Comparison of ENCODE assay signal across 10 cellular contexts in genomic region chr16:83744521-83744981, GRCh38.
DNase-seq lines count a peak whose midpoint lies in the region; ATAC-seq and TF ChIP-seq lines count a peak whose summit lies in the region.
"Had no signal": no experiment of that assay in that cellular context is flagged by ENCODE, and none has a peak within 500 bp of the region (broad histone marks: within the 10 kb centered on the region; RNA-seq: fewer than 3 reads in every experiment).

No MANE protein-coding gene starts in this region.

- DNase-seq in AG20443 (ENCODE audit: low spot score): peak; percentile 78
- peak in 34 of 61 donors; percentile 6 to 70 (median 22) for DNase-seq in caudate nucleus (lab: John Stamatoyannopoulos, UW)
- no peak for DNase-seq in activated T-helper 1 cell treated with anti-CD3 and anti-CD28 coated beads, Interleukin-12 subunit alpha, Interleukin-12 subunit beta, Interleukin-2, Interleukin-4 antibody, amounts not matched to agents 30 ng/mL and 10 ng/mL and 1 ng/mL, durations not matched to agents 14 hours and 24 hours and 36 hours (ENCODE audit: low spot score)
- no peak for DNase-seq in colonic mucosa
- DNase-seq in Caco-2: no peak
- DNase-seq: CD8-positive, alpha-beta memory T cell had no signal

- intact Hi-C loops in activated T-helper 1 cell treated with anti-CD3 and anti-CD28 coated beads, Interleukin-12 subunit alpha, Interleukin-12 subunit beta, Interleukin-2, Interleukin-4 antibody, amounts not matched to agents 30 ng/mL and 10 ng/mL and 1 ng/mL, durations not matched to agents 14 hours and 24 hours and 36 hours (cut with micrococcal nuclease): no loop called here
- intact Hi-C loops in colonic mucosa (cut with DNase I): no loop called here
- intact Hi-C loops in Caco-2 (cut with micrococcal nuclease; ENCODE audit: unreplicated experiment): no loop called here

- ATAC-seq in HG03060 (IDR thresholded peaks at IDR 0.05; ENCODE audit: low read depth, unreplicated experiment): peak; percentile 65
- ATAC-seq in GM18519 (IDR thresholded peaks at IDR 0.05; ENCODE audit: low FRiP score, unreplicated experiment): no peak

- no peak overlapping the region for H3K4me3 Mint-ChIP-seq in activated T-helper 1 cell treated with anti-CD3 and anti-CD28 coated beads, Interleukin-12 subunit alpha, Interleukin-12 subunit beta, Interleukin-2, Interleukin-4 antibody, amounts not matched to agents 30 ng/mL and 10 ng/mL and 1 ng/mL, durations not matched to agents 14 hours and 24 hours and 36 hours
- no peak overlapping the region for H3K4me3 Mint-ChIP-seq in Caco-2 (ENCODE audit: unreplicated experiment)
- H3K4me3 Mint-ChIP-seq: activated naive CD4-positive, alpha-beta T cell treated with anti-CD3 and anti-CD28 coated beads, Interleukin-2, amount 50 U/mL, for 24 hours; CD8-positive, alpha-beta memory T cell had no signal

- TF ChIP-seq CTCF in colonic mucosa (IDR thresholded peaks at IDR 0.05) (no peak), Caco-2 (IDR thresholded peaks at IDR 0.05; ENCODE audit: insufficient read depth in 1 of 2, low read depth in 1 of 2, low read length in 1 of 2, severe bottlenecking in 1 of 2, unreplicated experiment in 1 of 2) (no peak)

- POLR2A ChIA-PET in Caco-2 (lab: Charles Lee): no interaction called here

- no peaks in the 10 kb centered on the region for H3K9me3 Mint-ChIP-seq in activated T-helper 1 cell treated with anti-CD3 and anti-CD28 coated beads, Interleukin-12 subunit alpha, Interleukin-12 subunit beta, Interleukin-2, Interleukin-4 antibody, amounts not matched to agents 30 ng/mL and 10 ng/mL and 1 ng/mL, durations not matched to agents 14 hours and 24 hours and 36 hours
- no peaks in the 10 kb centered on the region for H3K9me3 Mint-ChIP-seq in Caco-2 (ENCODE audit: unreplicated experiment)
- H3K9me3 Mint-ChIP-seq: activated naive CD4-positive, alpha-beta T cell treated with anti-CD3 and anti-CD28 coated beads, Interleukin-2, amount 50 U/mL, for 24 hours; CD8-positive, alpha-beta memory T cell had no signal

- no peak overlapping the region for H3K9ac ChIP-seq in colonic mucosa (ENCODE audit: low read depth in 2 of 2, low read length in 2 of 2)

- H3K4me1 Mint-ChIP-seq in activated T-helper 1 cell treated with anti-CD3 and anti-CD28 coated beads, Interleukin-12 subunit alpha, Interleukin-12 subunit beta, Interleukin-2, Interleukin-4 antibody, amounts not matched to agents 30 ng/mL and 10 ng/mL and 1 ng/mL, durations not matched to agents 14 hours and 24 hours and 36 hours (ENCODE audit: low read depth): no peaks in the 10 kb centered on the region
- H3K4me1 Mint-ChIP-seq in Caco-2 (ENCODE audit: low read depth, unreplicated experiment): no peaks in the 10 kb centered on the region
- H3K4me1 Mint-ChIP-seq: activated naive CD4-positive, alpha-beta T cell treated with anti-CD3 and anti-CD28 coated beads, Interleukin-2, amount 50 U/mL, for 24 hours; CD8-positive, alpha-beta memory T cell had no signal

- 54 to 65% methylated on average over 4 to 7 of the region's 9 CpGs for WGBS in mesodermal cell (ENCODE audit: insufficient coverage in 2 of 2), 2 experiments

- H3K4me1 ChIP-seq in mesodermal cell (ENCODE audit: control insufficient read depth, insufficient read depth, low read length, poor library complexity, severe bottlenecking): peaks cover 8% of the 10 kb centered on the region
- H3K4me1 ChIP-seq in colonic mucosa: no peaks in the 10 kb centered on the region
- no peaks in the 10 kb centered on the region for H3K4me1 ChIP-seq in Caco-2

- H3K36me3 ChIP-seq in mesodermal cell (ENCODE audit: control insufficient read depth, insufficient read depth, low read length) (no peaks in the 10 kb centered on the region), colonic mucosa (no peaks in the 10 kb centered on the region), Caco-2 (ENCODE audit: control insufficient read depth, insufficient read depth, low read length) (no peaks in the 10 kb centered on the region)

- H3K27ac Mint-ChIP-seq in activated T-helper 1 cell treated with anti-CD3 and anti-CD28 coated beads, Interleukin-12 subunit alpha, Interleukin-12 subunit beta, Interleukin-2, Interleukin-4 antibody, amounts not matched to agents 30 ng/mL and 10 ng/mL and 1 ng/mL, durations not matched to agents 14 hours and 24 hours and 36 hours: no peak overlapping the region
- no peak overlapping the region for H3K27ac Mint-ChIP-seq in Caco-2 (ENCODE audit: unreplicated experiment)
- H3K27ac Mint-ChIP-seq: activated naive CD4-positive, alpha-beta T cell treated with anti-CD3 and anti-CD28 coated beads, Interleukin-2, amount 50 U/mL, for 24 hours; CD8-positive, alpha-beta memory T cell had no signal

- H3K4me3 ChIP-seq in mesodermal cell (ENCODE audit: extremely low read depth, insufficient read depth, low read length, poor library complexity, severe bottlenecking): no peak overlapping the region
- H3K4me3 ChIP-seq in colonic mucosa: no peak overlapping the region
- no peak overlapping the region for H3K4me3 ChIP-seq in Caco-2 (ENCODE audit: low read depth, low read length)

- no peaks in the 10 kb centered on the region for H3K27me3 Mint-ChIP-seq in activated T-helper 1 cell treated with anti-CD3 and anti-CD28 coated beads, Interleukin-12 subunit alpha, Interleukin-12 subunit beta, Interleukin-2, Interleukin-4 antibody, amounts not matched to agents 30 ng/mL and 10 ng/mL and 1 ng/mL, durations not matched to agents 14 hours and 24 hours and 36 hours (ENCODE audit: insufficient read depth)
- peaks cover 18% of the 10 kb centered on the region for H3K27me3 Mint-ChIP-seq in Caco-2 (ENCODE audit: insufficient read depth, unreplicated experiment)
- H3K27me3 Mint-ChIP-seq: activated naive CD4-positive, alpha-beta T cell treated with anti-CD3 and anti-CD28 coated beads, Interleukin-2, amount 50 U/mL, for 24 hours had no signal

- BruUV-seq in Caco-2 (replicated peaks; lab: Mats Ljungman, UMichigan): no TSS peak

- CTCF ChIA-PET in Caco-2 (lab: Charles Lee): no interaction called here

- H3K9me3 ChIP-seq in mesodermal cell (ENCODE audit: control insufficient read depth, low read length) (no peaks in the 10 kb centered on the region), colonic mucosa (no peaks in the 10 kb centered on the region), Caco-2 (no peaks in the 10 kb centered on the region)

- no peaks in the 10 kb centered on the region for H3K27me3 ChIP-seq in colonic mucosa
- peaks cover 2% of the 10 kb centered on the region for H3K27me3 ChIP-seq in Caco-2 (replicated peaks; ENCODE audit: control insufficient read depth, insufficient read depth, low read length)

- no peaks in the 10 kb centered on the region for H3K36me3 Mint-ChIP-seq in activated T-helper 1 cell treated with anti-CD3 and anti-CD28 coated beads, Interleukin-12 subunit alpha, Interleukin-12 subunit beta, Interleukin-2, Interleukin-4 antibody, amounts not matched to agents 30 ng/mL and 10 ng/mL and 1 ng/mL, durations not matched to agents 14 hours and 24 hours and 36 hours (ENCODE audit: low read depth)
- no peaks in the 10 kb centered on the region for H3K36me3 Mint-ChIP-seq in Caco-2 (ENCODE audit: insufficient read depth, unreplicated experiment)
- H3K36me3 Mint-ChIP-seq: activated naive CD4-positive, alpha-beta T cell treated with anti-CD3 and anti-CD28 coated beads, Interleukin-2, amount 50 U/mL, for 24 hours; CD8-positive, alpha-beta memory T cell had no signal

- H3K27ac ChIP-seq in caudate nucleus (ENCODE audit: low read depth, low read length) (peak overlapping the region; percentile 63), mesodermal cell (ENCODE audit: low read depth, low read length, severe bottlenecking) (peak overlapping the region; percentile 58), colonic mucosa (no peak overlapping the region)

Comparison
In these comparisons a context has a peak if more than half of its experiments do, and no peak if none do; other contexts are left out.
1. DNase-seq: peak in AG20443 (single experiment) and caudate nucleus (34 of 61); none in activated T-helper 1 cell treated with anti-CD3 and anti-CD28 coated beads, Interleukin-12 subunit alpha, Interleukin-12 subunit beta, Interleukin-2, Interleukin-4 antibody, amounts not matched to agents 30 ng/mL and 10 ng/mL and 1 ng/mL, durations not matched to agents 14 hours and 24 hours and 36 hours (single experiment), colonic mucosa (single experiment) and Caco-2 (0 of 2).